In the genomic region with DNA sequence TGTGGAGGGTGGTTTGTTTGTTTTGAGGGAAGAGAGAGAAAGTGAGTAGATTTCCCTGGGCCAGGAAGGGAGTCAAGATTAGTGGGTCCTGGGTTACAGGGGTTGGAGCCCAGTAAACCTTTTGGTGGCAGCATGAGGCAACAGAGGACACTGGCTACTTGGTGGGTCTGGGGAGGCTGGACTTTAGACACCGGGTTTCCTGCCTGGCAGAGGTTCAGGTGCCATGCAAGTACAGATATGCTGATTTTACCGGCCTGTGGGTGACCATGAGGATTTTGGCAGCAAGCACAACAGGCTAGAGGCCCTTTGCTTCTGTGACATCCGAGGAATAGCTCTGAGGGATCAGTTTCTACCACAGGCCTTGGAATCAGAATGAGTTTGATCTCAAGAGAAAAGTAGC, we compare ENCODE assay signal across 1 cellular context.
TF ChIP-seq lines count a peak whose summit lies in the region.

No MANE protein-coding gene starts in this region.

TF ChIP-seq in GM23338, 12 proteins besides CTCF, POLR2A, EP300 and RAD21 (continued from another document):
- TF ChIP-seq, protein P1, sequence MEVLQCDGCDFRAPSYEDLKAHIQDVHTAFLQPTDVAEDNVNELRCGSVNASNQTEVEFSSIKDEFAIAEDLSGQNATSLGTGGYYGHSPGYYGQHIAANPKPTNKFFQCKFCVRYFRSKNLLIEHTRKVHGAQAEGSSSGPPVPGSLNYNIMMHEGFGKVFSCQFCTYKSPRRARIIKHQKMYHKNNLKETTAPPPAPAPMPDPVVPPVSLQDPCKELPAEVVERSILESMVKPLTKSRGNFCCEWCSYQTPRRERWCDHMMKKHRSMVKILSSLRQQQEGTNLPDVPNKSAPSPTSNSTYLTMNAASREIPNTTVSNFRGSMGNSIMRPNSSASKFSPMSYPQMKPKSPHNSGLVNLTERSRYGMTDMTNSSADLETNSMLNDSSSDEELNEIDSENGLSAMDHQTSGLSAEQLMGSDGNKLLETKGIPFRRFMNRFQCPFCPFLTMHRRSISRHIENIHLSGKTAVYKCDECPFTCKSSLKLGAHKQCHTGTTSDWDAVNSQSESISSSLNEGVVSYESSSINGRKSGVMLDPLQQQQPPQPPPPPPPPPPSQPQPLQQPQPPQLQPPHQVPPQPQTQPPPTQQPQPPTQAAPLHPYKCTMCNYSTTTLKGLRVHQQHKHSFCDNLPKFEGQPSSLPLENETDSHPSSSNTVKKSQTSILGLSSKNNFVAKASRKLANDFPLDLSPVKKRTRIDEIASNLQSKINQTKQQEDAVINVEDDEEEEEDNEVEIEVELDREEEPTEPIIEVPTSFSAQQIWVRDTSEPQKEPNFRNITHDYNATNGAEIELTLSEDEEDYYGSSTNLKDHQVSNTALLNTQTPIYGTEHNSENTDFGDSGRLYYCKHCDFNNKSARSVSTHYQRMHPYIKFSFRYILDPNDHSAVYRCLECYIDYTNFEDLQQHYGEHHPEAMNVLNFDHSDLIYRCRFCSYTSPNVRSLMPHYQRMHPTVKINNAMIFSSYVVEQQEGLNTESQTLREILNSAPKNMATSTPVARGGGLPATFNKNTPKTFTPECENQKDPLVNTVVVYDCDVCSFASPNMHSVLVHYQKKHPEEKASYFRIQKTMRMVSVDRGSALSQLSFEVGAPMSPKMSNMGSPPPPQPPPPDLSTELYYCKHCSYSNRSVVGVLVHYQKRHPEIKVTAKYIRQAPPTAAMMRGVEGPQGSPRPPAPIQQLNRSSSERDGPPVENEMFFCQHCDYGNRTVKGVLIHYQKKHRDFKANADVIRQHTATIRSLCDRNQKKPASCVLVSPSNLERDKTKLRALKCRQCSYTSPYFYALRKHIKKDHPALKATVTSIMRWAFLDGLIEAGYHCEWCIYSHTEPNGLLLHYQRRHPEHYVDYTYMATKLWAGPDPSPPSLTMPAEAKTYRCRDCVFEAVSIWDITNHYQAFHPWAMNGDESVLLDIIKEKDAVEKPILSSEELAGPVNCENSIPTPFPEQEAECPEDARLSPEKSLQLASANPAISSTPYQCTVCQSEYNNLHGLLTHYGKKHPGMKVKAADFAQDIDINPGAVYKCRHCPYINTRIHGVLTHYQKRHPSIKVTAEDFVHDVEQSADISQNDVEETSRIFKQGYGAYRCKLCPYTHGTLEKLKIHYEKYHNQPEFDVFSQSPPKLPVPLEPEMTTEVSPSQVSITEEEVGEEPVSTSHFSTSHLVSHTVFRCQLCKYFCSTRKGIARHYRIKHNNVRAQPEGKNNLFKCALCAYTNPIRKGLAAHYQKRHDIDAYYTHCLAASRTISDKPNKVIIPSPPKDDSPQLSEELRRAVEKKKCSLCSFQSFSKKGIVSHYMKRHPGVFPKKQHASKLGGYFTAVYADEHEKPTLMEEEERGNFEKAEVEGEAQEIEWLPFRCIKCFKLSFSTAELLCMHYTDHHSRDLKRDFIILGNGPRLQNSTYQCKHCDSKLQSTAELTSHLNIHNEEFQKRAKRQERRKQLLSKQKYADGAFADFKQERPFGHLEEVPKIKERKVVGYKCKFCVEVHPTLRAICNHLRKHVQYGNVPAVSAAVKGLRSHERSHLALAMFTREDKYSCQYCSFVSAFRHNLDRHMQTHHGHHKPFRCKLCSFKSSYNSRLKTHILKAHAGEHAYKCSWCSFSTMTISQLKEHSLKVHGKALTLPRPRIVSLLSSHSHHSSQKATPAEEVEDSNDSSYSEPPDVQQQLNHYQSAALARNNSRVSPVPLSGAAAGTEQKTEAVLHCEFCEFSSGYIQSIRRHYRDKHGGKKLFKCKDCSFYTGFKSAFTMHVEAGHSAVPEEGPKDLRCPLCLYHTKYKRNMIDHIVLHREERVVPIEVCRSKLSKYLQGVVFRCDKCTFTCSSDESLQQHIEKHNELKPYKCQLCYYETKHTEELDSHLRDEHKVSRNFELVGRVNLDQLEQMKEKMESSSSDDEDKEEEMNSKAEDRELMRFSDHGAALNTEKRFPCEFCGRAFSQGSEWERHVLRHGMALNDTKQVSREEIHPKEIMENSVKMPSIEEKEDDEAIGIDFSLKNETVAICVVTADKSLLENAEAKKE (CRISPR knock-in tag; IDR thresholded peaks at IDR 0.05), result no peak
- TF ChIP-seq ETS1 (IDR thresholded peaks at IDR 0.05), result no peak
